In the genomic region with DNA sequence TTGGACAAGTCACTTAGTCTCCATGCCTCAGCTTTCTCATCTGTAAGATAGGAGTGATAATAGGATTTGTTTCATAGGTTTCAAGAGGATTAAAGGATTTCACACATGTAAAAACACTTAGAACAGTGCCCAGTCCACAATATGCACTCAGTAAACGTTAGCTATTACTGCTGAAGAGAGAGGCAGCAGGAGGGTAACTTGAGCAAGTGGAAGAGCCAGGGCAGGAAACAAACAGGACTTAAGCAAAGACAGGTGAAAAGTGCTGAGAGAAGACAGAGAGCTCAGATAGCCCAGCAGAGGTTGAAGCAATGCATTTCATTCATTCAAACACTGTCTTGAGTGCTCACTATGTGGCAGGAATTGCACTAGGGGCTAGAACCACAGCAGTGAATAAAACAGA, we compare ENCODE assay signal across 31 cellular contexts.
"Had no signal": no experiment of that assay in that cellular context is flagged by ENCODE, and none has a peak within 500 bp of the region (broad histone marks: within the 10 kb centered on the region; RNA-seq: fewer than 3 reads in every experiment).

No MANE protein-coding gene starts in this region.

- H3K36me3 ChIP-seq: ascending aorta, cardiac muscle cell, SJCRH30 had no signal

- H3K27me3 Mint-ChIP-seq: activated CD4-positive, alpha-beta T cell treated with anti-CD3 and anti-CD28 coated beads for 36 hours; activated naive CD4-positive, alpha-beta T cell treated with anti-CD3 and anti-CD28 coated beads, Interleukin-2, amount 50 U/mL, for 24 hours; activated T-cell treated with anti-CD3 and anti-CD28 coated beads, Interleukin-2, amount 50 U/mL, for 24 hours had no signal

- H3K4me1 ChIP-seq: ascending aorta had no signal

- H3K9me3 ChIP-seq: ascending aorta had no signal

- H3K27me3 ChIP-seq: ascending aorta, cardiac muscle cell, SJCRH30 had no signal

- H3K27ac ChIP-seq: ascending aorta, cardiac muscle cell, SJCRH30, SK-N-MC had no signal

- H3K4me1 Mint-ChIP-seq: activated CD4-positive, alpha-beta T cell treated with anti-CD3 and anti-CD28 coated beads for 36 hours; activated CD4-positive, alpha-beta T cell treated with anti-CD3 and anti-CD28 coated beads, Interleukin-2, amount 10 ng/mL, durations not matched to agents 7 days and 5 days; activated naive CD4-positive, alpha-beta T cell treated with anti-CD3 and anti-CD28 coated beads, Interleukin-2, amount 50 U/mL, for 24 hours; central memory CD8-positive, alpha-beta T cell had no signal

- H3K36me3 Mint-ChIP-seq: activated naive CD8-positive, alpha-beta T cell treated with anti-CD3 and anti-CD28 coated beads, Interleukin-2, amount 10 ng/mL, durations not matched to agents 7 days and 5 days had no signal

- ATAC-seq: activated CD4-positive, alpha-beta T cell treated with anti-CD3 and anti-CD28 coated beads for 36 hours; activated CD4-positive, CD25-positive, alpha-beta regulatory T cell treated with anti-CD3 and anti-CD28 coated beads, Interleukin-2, amount 50 U/mL, for 24 hours; activated CD8-positive, alpha-beta T cell treated with anti-CD3 and anti-CD28 coated beads, Interleukin-2, amount 10 ng/mL, durations not matched to agents 7 days and 5 days; WTC11 had no signal

- H3K9me3 Mint-ChIP-seq: activated CD4-positive, alpha-beta T cell treated with anti-CD3 and anti-CD28 coated beads, Interleukin-2, amount 10 ng/mL, durations not matched to agents 7 days and 5 days; activated naive CD4-positive, alpha-beta T cell treated with anti-CD3 and anti-CD28 coated beads, Interleukin-2, amount 50 U/mL, for 24 hours; activated naive CD8-positive, alpha-beta T cell treated with anti-CD3 and anti-CD28 coated beads, Interleukin-2, amount 10 ng/mL, durations not matched to agents 7 days and 5 days; activated T-cell treated with anti-CD3 and anti-CD28 coated beads, Interleukin-2, amount 50 U/mL, for 24 hours; activated T-helper 2 cell treated with anti-CD3 and anti-CD28 coated beads, Interferon-gamma antibody, Interleukin-2, Interleukin-4, amounts not matched to agents 10 μg/mL and 5 μg/mL and 100 μg/mL, durations not matched to agents 14 hours and 24 hours and 36 hours; central memory CD8-positive, alpha-beta T cell had no signal

- DNase-seq: activated CD4-positive, alpha-beta T cell treated with anti-CD3 and anti-CD28 coated beads for 36 hours; activated CD4-positive, alpha-beta T cell treated with anti-CD3 and anti-CD28 coated beads, Interleukin-2, amount 10 ng/mL, durations not matched to agents 7 days and 5 days; activated CD4-positive, alpha-beta T cell treated with anti-CD3 and anti-CD28 coated beads, Interleukin-2, amount 50 U/mL, for 48 hours; activated CD8-positive, alpha-beta T cell treated with anti-CD3 and anti-CD28 coated beads, Interleukin-2, amount 10 ng/mL, durations not matched to agents 7 days and 5 days; activated gamma-delta T cell; activated naive CD4-positive, alpha-beta T cell treated with Interleukin-2 at 50 U/mL for 16 hours; activated naive CD8-positive, alpha-beta T cell treated with anti-CD3 and anti-CD28 coated beads, Interleukin-2, amount 10 ng/mL, durations not matched to agents 7 days and 5 days; activated T-cell treated with anti-CD3 and anti-CD28 coated beads, Interleukin-2, amount 50 U/mL, for 24 hours; amygdala; MM.1S; MV-4-11; NCI-H1092; NCI-H1436 treated with DMSO at 0.1 percent for 48 hours; NCI-H1694 treated with DMSO at 0.1 percent for 48 hours; NCI-H2029; NCI-H2171 treated with DMSO at 0.1 percent for 48 hours; NCI-H2227 treated with DMSO at 0.1 percent for 48 hours; NCI-H446; NCI-H526 treated with DMSO at 0.1 percent for 48 hours; NCI-H774; SHP77; T1000 had no signal

- H3K27ac Mint-ChIP-seq: activated CD4-positive, alpha-beta T cell treated with anti-CD3 and anti-CD28 coated beads for 36 hours; activated CD4-positive, alpha-beta T cell treated with anti-CD3 and anti-CD28 coated beads, Interleukin-2, amount 10 ng/mL, durations not matched to agents 7 days and 5 days; activated CD8-positive, alpha-beta T cell treated with anti-CD3 and anti-CD28 coated beads, Interleukin-2, amount 10 ng/mL, durations not matched to agents 7 days and 5 days; activated naive CD4-positive, alpha-beta T cell treated with anti-CD3 and anti-CD28 coated beads, Interleukin-2, amount 50 U/mL, for 24 hours; activated naive CD8-positive, alpha-beta T cell treated with anti-CD3 and anti-CD28 coated beads, Interleukin-2, amount 10 ng/mL, durations not matched to agents 7 days and 5 days; activated T-cell treated with anti-CD3 and anti-CD28 coated beads, Interleukin-2, amount 50 U/mL, for 24 hours; activated T-helper 2 cell treated with anti-CD3 and anti-CD28 coated beads, Interferon-gamma antibody, Interleukin-2, Interleukin-4, amounts not matched to agents 10 μg/mL and 5 μg/mL and 100 μg/mL, durations not matched to agents 14 hours and 24 hours and 36 hours; WTC11 had no signal

- H3K4me3 Mint-ChIP-seq: activated CD4-positive, alpha-beta T cell treated with anti-CD3 and anti-CD28 coated beads for 36 hours; activated CD4-positive, alpha-beta T cell treated with anti-CD3 and anti-CD28 coated beads, Interleukin-2, amount 10 ng/mL, durations not matched to agents 7 days and 5 days; activated CD8-positive, alpha-beta T cell treated with anti-CD3 and anti-CD28 coated beads, Interleukin-2, amount 10 ng/mL, durations not matched to agents 7 days and 5 days; activated naive CD4-positive, alpha-beta T cell treated with anti-CD3 and anti-CD28 coated beads, Interleukin-2, amount 50 U/mL, for 24 hours; activated naive CD8-positive, alpha-beta T cell treated with anti-CD3 and anti-CD28 coated beads, Interleukin-2, amount 10 ng/mL, durations not matched to agents 7 days and 5 days; activated T-cell treated with anti-CD3 and anti-CD28 coated beads, Interleukin-2, amount 50 U/mL, for 24 hours; central memory CD8-positive, alpha-beta T cell; WTC11 had no signal

- H3K4me3 ChIP-seq: ascending aorta, cardiac muscle cell, SJCRH30, SK-N-MC had no signal
